22 cellular contexts compared by ENCODE assay signal in genomic region chr13:20673711-20674110, GRCh38.
"Had no signal": no experiment of that assay in that cellular context is flagged by ENCODE, and none has a peak within 500 bp of the region (broad histone marks: within the 10 kb centered on the region; RNA-seq: fewer than 3 reads in every experiment).

No MANE protein-coding gene starts in this region.

- H3K4me3 ChIP-seq: cardiac muscle cell, esophagus squamous epithelium, heart right ventricle, lung, right lobe of liver, thoracic aorta, upper lobe of right lung had no signal

- H3K4me1 ChIP-seq: esophagus squamous epithelium, right lobe of liver, upper lobe of right lung had no signal

- H3K4me1 Mint-ChIP-seq: activated naive CD8-positive, alpha-beta T cell treated with anti-CD3 and anti-CD28 coated beads for 36 hours; naive thymus-derived CD8-positive, alpha-beta T cell; stimulated activated effector memory CD8-positive, alpha-beta T cell treated with anti-CD3 and anti-CD28 coated beads, Interleukin-12 subunit alpha, Interleukin-12 subunit beta, amount 100 ng/mL, for 72 hours had no signal

- DNase-seq: activated CD4-positive, alpha-beta T cell treated with anti-CD3 and anti-CD28 coated beads for 1 hour; activated CD8-positive, alpha-beta memory T cell treated with anti-CD3 and anti-CD28 coated beads for 24 hours; activated CD8-positive, alpha-beta memory T cell treated with anti-CD3 and anti-CD28 coated beads, Interleukin-2, amount 50 U/mL, for 4 hours; activated naive CD4-positive, alpha-beta T cell treated with Interleukin-2 at 50 U/mL for 16 hours; activated naive CD8-positive, alpha-beta T cell treated with anti-CD3 and anti-CD28 coated beads for 36 hours; activated T-cell treated with anti-CD3 and anti-CD28 coated beads, Interleukin-2, amount 50 U/mL, for 4 hours; endodermal cell; esophagus squamous epithelium; heart right ventricle; kidney; naive thymus-derived CD8-positive, alpha-beta T cell; right lobe of liver; small intestine; stimulated activated CD4-positive, alpha-beta T cell treated with anti-CD3 and anti-CD28 coated beads, Interleukin-2, amount 100 ng/mL, for 24 hours; T-cell; upper lobe of right lung had no signal

- H3K27me3 Mint-ChIP-seq: activated naive CD8-positive, alpha-beta T cell treated with anti-CD3 and anti-CD28 coated beads for 36 hours; naive thymus-derived CD8-positive, alpha-beta T cell; T-cell had no signal

- ATAC-seq: activated T-cell treated with anti-CD3 and anti-CD28 coated beads, Interleukin-2, amount 50 U/mL, for 4 hours; left lobe of liver; naive thymus-derived CD8-positive, alpha-beta T cell; right lobe of liver; stimulated activated effector memory CD8-positive, alpha-beta T cell treated with anti-CD3 and anti-CD28 coated beads, Interleukin-12 subunit alpha, Interleukin-12 subunit beta, amount 100 ng/mL, for 72 hours; T-cell; upper lobe of right lung had no signal

- H3K27ac Mint-ChIP-seq: activated naive CD8-positive, alpha-beta T cell treated with anti-CD3 and anti-CD28 coated beads for 36 hours; endodermal cell; stimulated activated effector memory CD8-positive, alpha-beta T cell treated with anti-CD3 and anti-CD28 coated beads, Interleukin-12 subunit alpha, Interleukin-12 subunit beta, amount 100 ng/mL, for 72 hours; T-cell; T-helper 2 cell treated with Interferon-gamma antibody and Interleukin-4, amounts not matched to agents 5 μg/mL and 100 μg/mL, for 36 hours had no signal

- H3K36me3 ChIP-seq: cardiac muscle cell, thoracic aorta, upper lobe of right lung had no signal

- H3K27ac ChIP-seq: cardiac muscle cell, esophagus squamous epithelium, heart right ventricle, right lobe of liver, thoracic aorta, upper lobe of right lung had no signal

- H3K9me3 Mint-ChIP-seq: activated naive CD8-positive, alpha-beta T cell treated with anti-CD3 and anti-CD28 coated beads for 36 hours; activated T-cell treated with anti-CD3 and anti-CD28 coated beads, Interleukin-2, amount 50 U/mL, for 4 hours; endodermal cell; naive thymus-derived CD8-positive, alpha-beta T cell; stimulated activated effector memory CD8-positive, alpha-beta T cell treated with anti-CD3 and anti-CD28 coated beads, Interleukin-12 subunit alpha, Interleukin-12 subunit beta, amount 100 ng/mL, for 72 hours; T-cell; T-helper 2 cell treated with Interferon-gamma antibody and Interleukin-4, amounts not matched to agents 5 μg/mL and 100 μg/mL, for 36 hours had no signal

- H3K27me3 ChIP-seq: cardiac muscle cell, esophagus squamous epithelium, heart right ventricle, right lobe of liver, upper lobe of right lung had no signal

- H3K4me3 Mint-ChIP-seq: activated naive CD8-positive, alpha-beta T cell treated with anti-CD3 and anti-CD28 coated beads for 36 hours; activated T-cell treated with anti-CD3 and anti-CD28 coated beads, Interleukin-2, amount 50 U/mL, for 4 hours; endodermal cell; naive thymus-derived CD8-positive, alpha-beta T cell; stimulated activated effector memory CD8-positive, alpha-beta T cell treated with anti-CD3 and anti-CD28 coated beads, Interleukin-12 subunit alpha, Interleukin-12 subunit beta, amount 100 ng/mL, for 72 hours; T-cell; T-helper 2 cell treated with Interferon-gamma antibody and Interleukin-4, amounts not matched to agents 5 μg/mL and 100 μg/mL, for 36 hours had no signal

- H3K36me3 Mint-ChIP-seq: activated naive CD8-positive, alpha-beta T cell treated with anti-CD3 and anti-CD28 coated beads for 36 hours; stimulated activated effector memory CD8-positive, alpha-beta T cell treated with anti-CD3 and anti-CD28 coated beads, Interleukin-12 subunit alpha, Interleukin-12 subunit beta, amount 100 ng/mL, for 72 hours had no signal

- H3K9me3 ChIP-seq: esophagus squamous epithelium, heart right ventricle, right lobe of liver, thoracic aorta, upper lobe of right lung had no signal
